8 cellular contexts compared by ENCODE assay signal in the genomic region with DNA sequence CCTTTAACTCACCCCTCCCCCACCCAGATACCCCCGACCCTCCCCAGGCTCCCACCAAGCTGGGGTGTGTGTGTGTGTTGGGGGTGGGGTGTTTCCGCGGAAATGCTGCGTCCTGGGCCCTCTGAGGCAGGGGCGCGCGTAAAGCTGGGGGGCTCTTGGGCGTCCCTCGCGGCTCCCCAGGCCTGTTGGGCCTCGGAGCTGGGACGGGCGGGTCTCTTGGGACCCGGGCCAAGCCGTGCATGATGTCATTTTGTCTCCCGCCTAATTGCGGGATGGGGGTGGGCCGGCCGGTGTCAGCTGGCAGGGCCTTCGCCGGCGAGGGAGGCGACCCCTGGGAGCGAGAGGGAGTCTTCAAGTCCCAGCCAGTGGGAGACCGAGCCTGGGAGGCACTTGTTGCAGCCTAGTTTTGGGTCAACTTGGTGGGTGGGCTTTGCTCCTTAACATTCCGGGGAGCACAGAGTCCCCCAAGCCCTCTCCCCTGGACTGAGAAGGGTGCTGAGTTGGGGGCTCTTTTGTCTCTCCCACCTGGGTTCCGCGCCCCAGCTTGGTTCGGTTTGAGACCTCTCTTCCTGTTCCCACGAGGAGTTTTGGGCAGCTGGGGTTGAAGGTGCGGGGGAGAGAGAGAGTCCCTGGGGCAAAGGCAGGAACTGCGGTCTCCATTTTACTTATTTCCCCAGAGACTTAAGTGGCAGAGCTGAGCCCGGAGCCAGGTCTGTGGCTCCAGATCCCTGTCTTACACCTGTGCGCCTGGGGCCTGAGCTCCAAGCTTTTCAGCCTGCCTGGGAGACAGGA. TPM values are rescaled to one million over a fixed set of nuclear protein-coding genes. Genes with fewer than 3 reads are reported as not detected.
DNase-seq lines count a peak whose midpoint lies in the region; ATAC-seq lines count a peak whose summit lies in the region.

No MANE protein-coding gene starts in this region.

- H3K4me3 Mint-ChIP-seq in IgD-negative memory B cell (peak overlapping the region; percentile 60 to 95 (median 80)), immature natural killer cell (peak overlapping the region in 4 of 5 donors; percentile 26 to 43 (median 32))
- peak overlapping the region; percentile 58 for H3K4me3 Mint-ChIP-seq in activated T-cell treated with anti-CD3 and anti-CD28 coated beads, Interleukin-2, amount 50 U/mL, for 4 hours

- H3K36me3 Mint-ChIP-seq in IgD-negative memory B cell (peaks cover 3% of the 10 kb centered on the region), immature natural killer cell (no peaks in the 10 kb centered on the region)
- H3K36me3 Mint-ChIP-seq in activated T-cell treated with anti-CD3 and anti-CD28 coated beads, Interleukin-2, amount 50 U/mL, for 4 hours (ENCODE audit: insufficient read depth) = no peaks in the 10 kb centered on the region

- ATAC-seq in GM21390 (IDR thresholded peaks at IDR 0.05; ENCODE audit: unreplicated experiment) (peak; percentile 23), HG03108 (IDR thresholded peaks at IDR 0.05; ENCODE audit: unreplicated experiment) (no peak)
- peak; percentile 17 to 20 for ATAC-seq in activated T-cell treated with anti-CD3 and anti-CD28 coated beads, Interleukin-2, amount 50 U/mL, for 4 hours

- H3K27ac Mint-ChIP-seq in IgD-negative memory B cell = peak overlapping the region in 2 of 3 donors; percentile 93 to 97
- H3K27ac Mint-ChIP-seq in immature natural killer cell = no peak overlapping the region

- peaks cover 11 to 21% (median 21%) of the 10 kb centered on the region in 3 donors for H3K4me1 Mint-ChIP-seq in IgD-negative memory B cell
- peaks cover 4% of the 10 kb centered on the region for H3K4me1 Mint-ChIP-seq in activated T-cell treated with anti-CD3 and anti-CD28 coated beads, Interleukin-2, amount 50 U/mL, for 4 hours (ENCODE audit: low read depth)
- peaks cover 0 to 10% of the 10 kb centered on the region in 2 donors for H3K4me1 Mint-ChIP-seq in immature natural killer cell

- H3K9me3 Mint-ChIP-seq in IgD-negative memory B cell (no peaks in the 10 kb centered on the region), immature natural killer cell (no peaks in the 10 kb centered on the region)
- H3K9me3 Mint-ChIP-seq in activated T-cell treated with anti-CD3 and anti-CD28 coated beads, Interleukin-2, amount 50 U/mL, for 4 hours = no peaks in the 10 kb centered on the region

- DNase-seq in NCI-H1417 (lab: John Stamatoyannopoulos, UW) (peak; percentile 26 to 59 (median 31)), NCI-H1417 treated with DMSO at 0.1 percent for 48 hours (lab: John Stamatoyannopoulos, UW) (no peak), immature natural killer cell (no peak), GOT3 (lab: John Stamatoyannopoulos, UW) (no peak)
- no peak for DNase-seq in activated T-cell treated with anti-CD3 and anti-CD28 coated beads, Interleukin-2, amount 50 U/mL, for 4 hours

- H3K27me3 Mint-ChIP-seq in IgD-negative memory B cell (no peaks in the 10 kb centered on the region), immature natural killer cell (ENCODE audit: low read depth in 3 of 3) (peaks cover 8 to 11% (median 9%) of the 10 kb centered on the region in 3 donors)
- peaks cover 29% of the 10 kb centered on the region for H3K27me3 Mint-ChIP-seq in activated T-cell treated with anti-CD3 and anti-CD28 coated beads, Interleukin-2, amount 50 U/mL, for 4 hours (ENCODE audit: low read depth)

RNA-seq across cellular contexts. Expression of a gene that starts 0.6 kb away (rescaled TPM):
- polyA plus RNA-seq in IgD-negative memory B cell = 4.6 TPM
- 10 to 100 TPM; 19.8 to 26.2 (median 23.0) TPM for total RNA-seq in activated T-cell treated with anti-CD3 and anti-CD28 coated beads, Interleukin-2, amount 50 U/mL, for 4 hours
- polyA plus RNA-seq in immature natural killer cell = 1 to 10 TPM in 2 of 3 donors, not detected in 1; 2.0 to 2.3 TPM

RNA-seq across cellular contexts. Expression of a gene that starts 59.3 kb away (rescaled TPM):
- polyA plus RNA-seq in IgD-negative memory B cell (1.2 TPM), immature natural killer cell (not detected)
- total RNA-seq in activated T-cell treated with anti-CD3 and anti-CD28 coated beads, Interleukin-2, amount 50 U/mL, for 4 hours = not detected

Comparison
In these comparisons a context has a peak if more than half of its experiments do, and no peak if none do; other contexts are left out.
1. DNase-seq: peak in NCI-H1417 (3 of 3); none in NCI-H1417 treated with DMSO at 0.1 percent for 48 hours (single experiment), activated T-cell treated with anti-CD3 and anti-CD28 coated beads, Interleukin-2, amount 50 U/mL, for 4 hours (single experiment), immature natural killer cell (0 of 3) and GOT3 (single experiment).
2. H3K27ac Mint-ChIP-seq: peak in IgD-negative memory B cell (2 of 3); none in immature natural killer cell (0 of 6).
3. Peak in every context shown above with its lines, with median percentiles within 50 percentile points of each other: H3K4me3 Mint-ChIP-seq.